ENCODE assay signal across 1 cellular context in genomic region chr6:138454976-138455706, GRCh38.
TF ChIP-seq lines count a peak whose summit lies in the region.

No MANE protein-coding gene starts in this region.

TF ChIP-seq in HepG2, 621 proteins besides CTCF, POLR2A, EP300 and RAD21:
- no peak for TF ChIP-seq CENPBD1 (CRISPR knock-in tag; IDR thresholded peaks at IDR 0.05; ENCODE audit: borderline replicate concordance, low read depth)
- no peak for TF ChIP-seq FOSL2 (CRISPR knock-in tag; IDR thresholded peaks at IDR 0.05)
- TF ChIP-seq NCOA1 (CRISPR knock-in tag; IDR thresholded peaks at IDR 0.05), result no peak
- no peak for TF ChIP-seq ZNF17 (CRISPR knock-in tag; IDR thresholded peaks at IDR 0.05)
- no peak for TF ChIP-seq MLLT10 (CRISPR knock-in tag; IDR thresholded peaks at IDR 0.05)
- no peak for TF ChIP-seq ZNF251 (CRISPR knock-in tag; IDR thresholded peaks at IDR 0.05)
- no peak for TF ChIP-seq ZNF691 (CRISPR knock-in tag; IDR thresholded peaks at IDR 0.05; ENCODE audit: borderline replicate concordance, low read depth)
- no peak for TF ChIP-seq NR2F1 (CRISPR knock-in tag; IDR thresholded peaks at IDR 0.05)
- TF ChIP-seq ZSCAN30 (CRISPR knock-in tag; IDR thresholded peaks at IDR 0.05), result no peak
- TF ChIP-seq PHF21A (CRISPR knock-in tag; IDR thresholded peaks at IDR 0.05), result no peak
- no peak for TF ChIP-seq MYPOP (CRISPR knock-in tag; IDR thresholded peaks at IDR 0.05)
- no peak for TF ChIP-seq ZFP36 (IDR thresholded peaks at IDR 0.05; ENCODE audit: borderline replicate concordance, low read depth, low read length, partially characterized antibody)
- TF ChIP-seq ZNF773 (CRISPR knock-in tag; IDR thresholded peaks at IDR 0.05; ENCODE audit: borderline replicate concordance), result no peak
- no peak for TF ChIP-seq ZNF567 (CRISPR knock-in tag; IDR thresholded peaks at IDR 0.05; ENCODE audit: borderline replicate concordance)
- TF ChIP-seq ZNF557 (CRISPR knock-in tag; IDR thresholded peaks at IDR 0.05), result no peak
- TF ChIP-seq BRCA1 (CRISPR knock-in tag; IDR thresholded peaks at IDR 0.05), result no peak
